1 cellular context compared by ENCODE assay signal in genomic region chr1:110338200-110339039, GRCh38.
TF ChIP-seq lines count a peak whose summit lies in the region.

No MANE protein-coding gene starts in this region.

TF ChIP-seq in HEK293, 187 proteins besides CTCF, POLR2A, EP300 and RAD21 (continued from another document and continues in another):
- TF ChIP-seq HOXA7 (CRISPR knock-in tag; IDR thresholded peaks at IDR 0.05; ENCODE audit: borderline replicate concordance), result no peak
- TF ChIP-seq ZNF529 (tag by site-specific recombination; IDR thresholded peaks at IDR 0.05; ENCODE audit: insufficient replicate concordance), result no peak
- peak; percentile 73; the same call in 1 of the 2 replicates for TF ChIP-seq ZNF610 (tag by site-specific recombination; IDR thresholded peaks at IDR 0.05; ENCODE audit: borderline replicate concordance)
- peak; percentile 85 for TF ChIP-seq ZFP69B (tag by site-specific recombination; IDR thresholded peaks at IDR 0.05)
- TF ChIP-seq ZNF544 (tag by site-specific recombination; IDR thresholded peaks at IDR 0.05), result no peak
- TF ChIP-seq ZNF654 (tag by site-specific recombination; IDR thresholded peaks at IDR 0.05; ENCODE audit: low read depth), result no peak
- peak; percentile 73 for TF ChIP-seq SP3 (tag by site-specific recombination; IDR thresholded peaks at IDR 0.05)
- TF ChIP-seq RBAK (tag by site-specific recombination; IDR thresholded peaks at IDR 0.05), result no peak
- no peak for TF ChIP-seq ZNF571 (tag by site-specific recombination; IDR thresholded peaks at IDR 0.05)
- TF ChIP-seq KLF17 (tag by site-specific recombination; IDR thresholded peaks at IDR 0.05), result peak; percentile 80; the same call in 1 of the 2 replicates
- TF ChIP-seq ZNF692 (tag by site-specific recombination; IDR thresholded peaks at IDR 0.05), result peak; percentile 93
- TF ChIP-seq ZBTB26 (tag by site-specific recombination; optimal IDR thresholded peaks at IDR 0.05), result peak; percentile 99
- no peak for TF ChIP-seq ZNF354C (tag by site-specific recombination; IDR thresholded peaks at IDR 0.05; ENCODE audit: borderline replicate concordance, low read depth)
- peak; percentile 54; the same call in 1 of the 2 replicates for TF ChIP-seq ZNF639 (tag by site-specific recombination; IDR thresholded peaks at IDR 0.05)
- TF ChIP-seq ZNF133 (tag by site-specific recombination; IDR thresholded peaks at IDR 0.05), result no peak; the same call in 1 of the 2 replicates
- TF ChIP-seq AEBP2 (tag by site-specific recombination; IDR thresholded peaks at IDR 0.05; ENCODE audit: borderline replicate concordance), result no peak
- peak; percentile 47 for TF ChIP-seq ZSCAN4 (tag by site-specific recombination; IDR thresholded peaks at IDR 0.05)
- TF ChIP-seq ZNF837 (tag by site-specific recombination; IDR thresholded peaks at IDR 0.05), result no peak
- peak; percentile 93 for TF ChIP-seq ZIC2 (tag by site-specific recombination; IDR thresholded peaks at IDR 0.05)
- peak; percentile 91 for TF ChIP-seq ZNF324 (tag by site-specific recombination; IDR thresholded peaks at IDR 0.05)
- peak; percentile 98 for TF ChIP-seq ZNF341 (tag by site-specific recombination; IDR thresholded peaks at IDR 0.05; ENCODE audit: low read depth)
- TF ChIP-seq PATZ1 (tag by site-specific recombination; IDR thresholded peaks at IDR 0.05), result peak; percentile 99
- no peak for TF ChIP-seq ZNF48 (tag by site-specific recombination; IDR thresholded peaks at IDR 0.05)
- TF ChIP-seq SP2 (tag by site-specific recombination; IDR thresholded peaks at IDR 0.05), result peak; percentile 87
- TF ChIP-seq ZNF426 (tag by site-specific recombination; IDR thresholded peaks at IDR 0.05), result no peak
- TF ChIP-seq ZNF785 (tag by site-specific recombination; IDR thresholded peaks at IDR 0.05), result 0 out of 2 replicates have a peak, but pooled peaks have one; percentile 81
- TF ChIP-seq ZNF398 (tag by site-specific recombination; IDR thresholded peaks at IDR 0.05), result no peak
- TF ChIP-seq ZSCAN23 (tag by site-specific recombination; IDR thresholded peaks at IDR 0.05), result 0 out of 2 replicates have a peak, but pooled peaks have one; percentile 25
- TF ChIP-seq ZNF510 (tag by site-specific recombination; IDR thresholded peaks at IDR 0.05; ENCODE audit: insufficient replicate concordance), result peak; percentile 49
- TF ChIP-seq ZNF548 (tag by site-specific recombination; IDR thresholded peaks at IDR 0.05), result no peak
- peak; percentile 91 for TF ChIP-seq ZNF561 (tag by site-specific recombination; IDR thresholded peaks at IDR 0.05; ENCODE audit: borderline replicate concordance)
- TF ChIP-seq ZNF501 (tag by site-specific recombination; IDR thresholded peaks at IDR 0.05), result peak; percentile 87
- peak; percentile 83 for TF ChIP-seq PRDM10 (tag by site-specific recombination; IDR thresholded peaks at IDR 0.05)
- peak; percentile 77; the same call in 1 of the 2 replicates for TF ChIP-seq PRDM4 (tag by site-specific recombination; IDR thresholded peaks at IDR 0.05)
- TF ChIP-seq ZBTB8A (tag by site-specific recombination; IDR thresholded peaks at IDR 0.05), result peak; percentile 94
- no peak for TF ChIP-seq BCL6B (tag by site-specific recombination; IDR thresholded peaks at IDR 0.05)
- peak; percentile 94 for TF ChIP-seq KLF16 (tag by site-specific recombination; IDR thresholded peaks at IDR 0.05)
- peak; percentile 96; the same call in 1 of the 2 replicates for TF ChIP-seq ZNF777 (tag by site-specific recombination; IDR thresholded peaks at IDR 0.05; ENCODE audit: borderline replicate concordance)
